9 cellular contexts compared by ENCODE assay signal in the genomic region with DNA sequence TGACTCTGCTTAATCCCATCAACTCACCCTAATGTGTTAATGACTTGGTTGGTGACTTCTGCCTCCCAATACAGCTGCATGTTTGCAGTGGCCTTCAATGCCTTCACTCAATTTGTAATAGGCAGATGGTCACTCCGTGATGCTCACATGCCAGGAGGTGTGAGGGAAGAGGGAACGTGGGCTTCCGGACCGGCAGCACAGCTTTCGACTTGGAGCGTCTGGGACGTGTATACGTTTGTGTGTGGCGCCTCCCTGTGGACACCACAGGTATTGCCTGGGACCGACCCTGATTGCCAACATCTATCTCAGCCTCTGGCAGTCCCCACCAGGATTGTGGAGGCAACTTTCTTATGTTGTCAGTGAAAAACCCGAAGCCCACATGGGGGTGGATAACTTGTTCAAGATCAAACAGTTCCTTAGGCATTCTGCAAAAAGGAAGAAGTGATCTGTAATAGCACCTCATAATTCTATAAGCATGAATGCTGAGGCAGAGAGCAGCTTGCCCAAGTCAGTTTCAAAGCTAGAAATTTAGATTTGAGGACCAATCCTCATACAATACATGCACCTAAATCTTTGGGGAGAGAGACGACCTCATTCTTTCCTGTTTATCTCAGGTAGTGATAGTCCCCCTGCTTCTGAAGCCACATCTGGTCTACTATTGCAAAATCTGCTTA. TPM values are rescaled to one million over a fixed set of nuclear protein-coding genes. Genes with fewer than 3 reads are reported as not detected.
A peak's percentile ranks its signal among the peaks of the same experiment; 100 is the strongest.
DNase-seq lines count a peak whose midpoint lies in the region; ATAC-seq and TF ChIP-seq lines count a peak whose summit lies in the region.
"Had no signal": no experiment of that assay in that cellular context is flagged by ENCODE, and none has a peak within 500 bp of the region (broad histone marks: within the 10 kb centered on the region; RNA-seq: fewer than 3 reads in every experiment).

No MANE protein-coding gene starts in this region.

- H3K4me3 ChIP-seq in lower lobe of right lung, result no peak overlapping the region

- peaks cover 13% of the 10 kb centered on the region for H3K27me3 ChIP-seq in lower lobe of right lung (ENCODE audit: low read depth)

- intact Hi-C loops in lower lobe of right lung (cut with DNase I), result no loop called here

- H3K27me3 Mint-ChIP-seq in WTC11 (ENCODE audit: low read depth), result peaks cover 14% of the 10 kb centered on the region
- peaks cover 32% of the 10 kb centered on the region for H3K27me3 Mint-ChIP-seq in chondrocyte (ENCODE audit: low read depth)

- peak; percentile 81 for DNase-seq in D341Med (ENCODE audit: low spot score)
- DNase-seq in NCI-H1694 (lab: John Stamatoyannopoulos, UW), result peak; percentile 68
- peak; percentile 95 for DNase-seq in WTC11 (ENCODE audit: low spot score)
- no peak for DNase-seq in chondrocyte (ENCODE audit: low spot score)
- DNase-seq in lower lobe of right lung, result no peak
- peak; percentile 53 to 60 for DNase-seq in stimulated activated CD8-positive, alpha-beta memory T cell treated with anti-CD3 and anti-CD28 coated beads, Interleukin-15, amount 100 ng/mL, for 48 hours (ENCODE audit: low read depth in 2 of 2)

- peak; percentile 97 for TF ChIP-seq CTCF in WTC11 (IDR thresholded peaks at IDR 0.05)
- TF ChIP-seq CTCF in chondrocyte (IDR thresholded peaks at IDR 0.05), result peak; percentile 81
- peak; percentile 47 for TF ChIP-seq CTCF in lower lobe of right lung (IDR thresholded peaks at IDR 0.05)

- H3K36me3 Mint-ChIP-seq in WTC11 (no peaks in the 10 kb centered on the region), chondrocyte (ENCODE audit: low read depth) (no peaks in the 10 kb centered on the region)
- H3K36me3 Mint-ChIP-seq: activated naive CD8-positive, alpha-beta T cell had no signal

- peaks cover 7% of the 10 kb centered on the region for H3K4me1 Mint-ChIP-seq in WTC11
- no peaks in the 10 kb centered on the region for H3K4me1 Mint-ChIP-seq in chondrocyte (ENCODE audit: low read depth)

- H3K27ac Mint-ChIP-seq in WTC11, result no peak overlapping the region
- H3K27ac Mint-ChIP-seq in chondrocyte (ENCODE audit: unreplicated experiment), result no peak overlapping the region
- H3K27ac Mint-ChIP-seq: activated naive CD8-positive, alpha-beta T cell had no signal

- no peaks in the 10 kb centered on the region for H3K9me3 ChIP-seq in lower lobe of right lung

- CTCF ChIA-PET in WTC11 (lab: Charles Lee), result interaction anchor here (0.5 to 4.5 kb wide), 34 partner anchors 11 to 1538 kb away, joined by 3 to 35 read pairs (median 4); a partner anchor contains a TSS

- no peak overlapping the region for H3K4me3 Mint-ChIP-seq in WTC11
- H3K4me3 Mint-ChIP-seq in chondrocyte (ENCODE audit: unreplicated experiment), result no peak overlapping the region
- H3K4me3 Mint-ChIP-seq: activated naive CD8-positive, alpha-beta T cell had no signal

- POLR2A ChIA-PET in WTC11 (lab: Charles Lee), result interaction anchor here (0.6 to 1.0 kb wide), 2 partner anchors 17 to 145 kb away, joined by 3 to 8 read pairs; a partner anchor contains a TSS

- H3K36me3 ChIP-seq in lower lobe of right lung, result no peaks in the 10 kb centered on the region

- H3K9me3 Mint-ChIP-seq in WTC11 (peaks cover 4% of the 10 kb centered on the region), chondrocyte (ENCODE audit: low read depth) (peaks cover 3% of the 10 kb centered on the region)

- H3K4me1 ChIP-seq in lower lobe of right lung, result peaks cover 7% of the 10 kb centered on the region

- ATAC-seq in GM21737 (IDR thresholded peaks at IDR 0.05; ENCODE audit: unreplicated experiment) (peak; percentile 51), WTC11 (peak; percentile 77), lower lobe of right lung (peak in 1 of 2 donors; percentile 56), GM21576 (IDR thresholded peaks at IDR 0.05; ENCODE audit: unreplicated experiment) (no peak)

- no peak overlapping the region for H3K27ac ChIP-seq in lower lobe of right lung

TF ChIP-seq in WTC11, 78 proteins besides CTCF, POLR2A, EP300 and RAD21:
- TF ChIP-seq ZNF317 (CRISPR knock-in tag; IDR thresholded peaks at IDR 0.05; ENCODE audit: borderline replicate concordance, low read depth) (no peak), ZNF416 (CRISPR knock-in tag; IDR thresholded peaks at IDR 0.05) (no peak), TEAD1 (CRISPR knock-in tag; IDR thresholded peaks at IDR 0.05) (no peak), KAT7 (CRISPR knock-in tag; IDR thresholded peaks at IDR 0.05; ENCODE audit: borderline replicate concordance) (no peak), CBFB (CRISPR knock-in tag; IDR thresholded peaks at IDR 0.05; ENCODE audit: low read depth) (no peak), FOXP1 (CRISPR knock-in tag; IDR thresholded peaks at IDR 0.05; ENCODE audit: borderline replicate concordance) (peak; percentile 60; the same call in 1 of the 2 replicates), FOXJ3 (CRISPR knock-in tag; IDR thresholded peaks at IDR 0.05; ENCODE audit: borderline replicate concordance) (no peak), ETV6 (CRISPR knock-in tag; IDR thresholded peaks at IDR 0.05) (peak; percentile 66; the same call in 1 of the 2 replicates), SP1 (CRISPR knock-in tag; conservative IDR thresholded peaks at IDR 0.05) (0 out of 2 replicates have a peak, but pooled peaks have one; percentile 40), OVOL2 (CRISPR knock-in tag; IDR thresholded peaks at IDR 0.05; ENCODE audit: borderline replicate concordance) (no peak), NFE2L1 (CRISPR knock-in tag; IDR thresholded peaks at IDR 0.05) (peak; percentile 50; the same call in 1 of the 2 replicates), EMX1 (CRISPR knock-in tag; IDR thresholded peaks at IDR 0.05) (no peak), IRF2 (CRISPR knock-in tag; IDR thresholded peaks at IDR 0.05; ENCODE audit: borderline replicate concordance, low read depth) (no peak), SMAD4 (CRISPR knock-in tag; IDR thresholded peaks at IDR 0.05) (no peak), ZNF121 (CRISPR knock-in tag; IDR thresholded peaks at IDR 0.05) (no peak), FOXK1 (CRISPR knock-in tag; IDR thresholded peaks at IDR 0.05) (0 out of 2 replicates have a peak, but pooled peaks have one; percentile 44)
- TF ChIP-seq, protein P1, sequence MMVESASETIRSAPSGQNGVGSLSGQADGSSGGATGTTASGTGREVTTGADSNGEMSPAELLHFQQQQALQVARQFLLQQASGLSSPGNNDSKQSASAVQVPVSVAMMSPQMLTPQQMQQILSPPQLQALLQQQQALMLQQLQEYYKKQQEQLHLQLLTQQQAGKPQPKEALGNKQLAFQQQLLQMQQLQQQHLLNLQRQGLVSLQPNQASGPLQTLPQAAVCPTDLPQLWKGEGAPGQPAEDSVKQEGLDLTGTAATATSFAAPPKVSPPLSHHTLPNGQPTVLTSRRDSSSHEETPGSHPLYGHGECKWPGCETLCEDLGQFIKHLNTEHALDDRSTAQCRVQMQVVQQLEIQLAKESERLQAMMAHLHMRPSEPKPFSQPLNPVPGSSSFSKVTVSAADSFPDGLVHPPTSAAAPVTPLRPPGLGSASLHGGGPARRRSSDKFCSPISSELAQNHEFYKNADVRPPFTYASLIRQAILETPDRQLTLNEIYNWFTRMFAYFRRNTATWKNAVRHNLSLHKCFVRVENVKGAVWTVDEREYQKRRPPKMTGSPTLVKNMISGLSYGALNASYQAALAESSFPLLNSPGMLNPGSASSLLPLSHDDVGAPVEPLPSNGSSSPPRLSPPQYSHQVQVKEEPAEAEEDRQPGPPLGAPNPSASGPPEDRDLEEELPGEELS (CRISPR knock-in tag; IDR thresholded peaks at IDR 0.05), result 0 out of 2 replicates have a peak, but pooled peaks have one; percentile 25
- TF ChIP-seq, protein P2, sequence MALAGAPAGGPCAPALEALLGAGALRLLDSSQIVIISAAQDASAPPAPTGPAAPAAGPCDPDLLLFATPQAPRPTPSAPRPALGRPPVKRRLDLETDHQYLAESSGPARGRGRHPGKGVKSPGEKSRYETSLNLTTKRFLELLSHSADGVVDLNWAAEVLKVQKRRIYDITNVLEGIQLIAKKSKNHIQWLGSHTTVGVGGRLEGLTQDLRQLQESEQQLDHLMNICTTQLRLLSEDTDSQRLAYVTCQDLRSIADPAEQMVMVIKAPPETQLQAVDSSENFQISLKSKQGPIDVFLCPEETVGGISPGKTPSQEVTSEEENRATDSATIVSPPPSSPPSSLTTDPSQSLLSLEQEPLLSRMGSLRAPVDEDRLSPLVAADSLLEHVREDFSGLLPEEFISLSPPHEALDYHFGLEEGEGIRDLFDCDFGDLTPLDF (CRISPR knock-in tag; IDR thresholded peaks at IDR 0.05), result no peak
- TF ChIP-seq, protein P3, sequence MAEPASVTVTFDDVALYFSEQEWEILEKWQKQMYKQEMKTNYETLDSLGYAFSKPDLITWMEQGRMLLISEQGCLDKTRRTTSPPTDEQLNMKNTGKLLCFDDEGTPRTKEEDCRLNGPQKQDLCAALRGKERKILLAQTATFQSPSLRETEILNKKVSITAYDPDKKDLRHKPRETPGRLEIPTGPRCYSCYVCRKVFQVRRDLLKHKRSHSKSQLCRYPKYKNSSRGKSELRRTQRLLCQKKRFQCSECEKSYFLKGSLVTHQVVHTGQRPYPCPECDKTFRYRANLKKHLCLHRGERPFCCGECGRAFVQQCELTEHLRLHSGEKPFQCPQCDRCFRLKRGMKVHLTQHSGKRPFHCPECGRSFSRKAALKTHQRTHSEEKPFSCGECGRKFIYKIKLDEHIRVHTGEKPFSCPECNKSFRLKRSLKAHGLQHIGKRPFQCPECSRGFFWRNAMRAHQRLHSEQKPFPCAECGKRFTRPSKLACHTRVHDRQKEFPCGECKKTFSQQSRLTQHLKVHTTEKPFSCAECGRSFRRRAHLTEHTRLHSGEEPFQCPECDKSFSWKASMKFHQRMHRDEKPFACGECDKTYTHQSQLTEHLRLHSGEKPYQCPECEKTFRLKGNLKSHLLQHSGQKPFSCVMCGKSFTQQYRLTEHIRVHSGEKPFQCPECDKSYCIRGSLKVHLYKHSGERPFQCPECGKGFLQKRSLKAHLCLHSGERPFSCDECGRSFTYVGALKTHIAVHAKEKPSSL (CRISPR knock-in tag; conservative IDR thresholded peaks at IDR 0.05), result no peak
- TF ChIP-seq, protein P4, sequence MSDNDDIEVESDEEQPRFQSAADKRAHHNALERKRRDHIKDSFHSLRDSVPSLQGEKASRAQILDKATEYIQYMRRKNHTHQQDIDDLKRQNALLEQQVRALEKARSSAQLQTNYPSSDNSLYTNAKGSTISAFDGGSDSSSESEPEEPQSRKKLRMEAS (CRISPR knock-in tag; IDR thresholded peaks at IDR 0.05), result peak; percentile 94

RNA-seq across cellular contexts. Expression of a gene that starts 16.9 kb away (rescaled TPM):
- 23.2 to 26.8 TPM (median 24.3 TPM) in 3 replicates for total RNA-seq in WTC11 (2021)
- total RNA-seq in chondrocyte, result 12.7 to 15.7 TPM (median 13.7 TPM) in 3 replicates
- 15.3 TPM for total RNA-seq in lower lobe of right lung

RNA-seq across cellular contexts. Expression of a gene that starts 17.2 kb away (rescaled TPM):
- total RNA-seq in WTC11 (2021) (43.5 to 49.1 TPM (median 45.9 TPM) in 3 replicates), chondrocyte (38.1 to 46.7 TPM (median 42.0 TPM) in 3 replicates), lower lobe of right lung (32.7 TPM)

Comparison
In these comparisons a context has a peak if more than half of its experiments do, and no peak if none do; other contexts are left out.
1. DNase-seq: peak in D341Med (single experiment), NCI-H1694 (single experiment), WTC11 (single experiment) and stimulated activated CD8-positive, alpha-beta memory T cell treated with anti-CD3 and anti-CD28 coated beads, Interleukin-15, amount 100 ng/mL, for 48 hours (2 of 2); none in chondrocyte (single experiment) and lower lobe of right lung (single experiment).
2. CTCF ChIP-seq: peak in every context shown above with its lines; median percentile 97 in WTC11; 81 in chondrocyte; 47 in lower lobe of right lung.